In genomic region chr7:1125603-1125969, GRCh38 we compare ENCODE assay signal across 20 cellular contexts. TPM values are rescaled to one million over a fixed set of nuclear protein-coding genes. Genes with fewer than 3 reads are reported as not detected.
A peak's percentile ranks its signal among the peaks of the same experiment; 100 is the strongest.
DNase-seq lines count a peak whose midpoint lies in the region; ATAC-seq, FAIRE-seq and TF ChIP-seq lines count a peak whose summit lies in the region.
"Had no signal": no experiment of that assay in that cellular context is flagged by ENCODE, and none has a peak within 500 bp of the region (broad histone marks: within the 10 kb centered on the region; RNA-seq: fewer than 3 reads in every experiment).

No MANE protein-coding gene starts in this region.

- no peak overlapping the region for H3K4me3 ChIP-seq in right lobe of liver
- no peak overlapping the region for H3K4me3 ChIP-seq in HepG2 (replicated peaks in 1 of 3; ENCODE audit: insufficient read depth in 1 of 3, low read depth in 2 of 3, low read length in 3 of 3)
- no peak overlapping the region for H3K4me3 ChIP-seq in GM12878
- no peak overlapping the region for H3K4me3 ChIP-seq in WERI-Rb-1 (ENCODE audit: low read depth, low read length)
- H3K4me3 ChIP-seq: A549, BLaER1 had no signal

- BruUV-seq in HepG2 (replicated peaks; lab: Mats Ljungman, UMichigan), result no TSS peak
- TSS peak; percentile 38 for BruUV-seq in GM12878 (replicated peaks; lab: Mats Ljungman, UMichigan)

- H3K4me2 ChIP-seq in HepG2 (ENCODE audit: low read depth, low read length) (no peak overlapping the region), GM12878 (ENCODE audit: control insufficient read depth, insufficient read depth) (no peak overlapping the region)
- H3K4me2 ChIP-seq: A549, BLaER1 had no signal

- DNase-seq in right lobe of liver (peak in 2 of 3 donors; percentile 7 to 25), HepG2 (ENCODE audit: low spot score) (no peak), GM12878 (ENCODE audit: low read depth, low spot score) (no peak), sciatic nerve (ENCODE audit: low spot score) (peak; percentile 56), NCI-H748 (lab: John Stamatoyannopoulos, UW; ENCODE audit: unreplicated experiment) (no peak), WERI-Rb-1 (no peak)
- DNase-seq in effector CD4-positive, alpha-beta T cell, result no peak
- DNase-seq: CD4-positive, alpha-beta memory T cell; DMS153; GF-D8; GOT3; KG1; MV-4-11; NCI-H187; NCI-H2107; NCI-H510A treated with DMSO at 0.1 percent for 48 hours; NCI-H82 had no signal

- H3K9me3 ChIP-seq in right lobe of liver (no peaks in the 10 kb centered on the region), HepG2 (ENCODE audit: low read length) (no peaks in the 10 kb centered on the region), GM12878 (replicated peaks; ENCODE audit: control insufficient read depth, insufficient read depth, low read length) (no peaks in the 10 kb centered on the region), WERI-Rb-1 (ENCODE audit: severe bottlenecking) (no peaks in the 10 kb centered on the region)
- H3K9me3 ChIP-seq: A549, BLaER1 had no signal

- no peak for TF ChIP-seq RAD21 in HepG2 (CRISPR knock-in tag; IDR thresholded peaks at IDR 0.05)
- TF ChIP-seq RAD21 in GM12878 (IDR thresholded peaks at IDR 0.05; ENCODE audit: insufficient read depth, low read depth, low read length), result no peak

- H3K27me3 ChIP-seq in right lobe of liver (no peaks in the 10 kb centered on the region), HepG2 (ENCODE audit: control insufficient read depth in 1 of 2, insufficient read depth in 2 of 2, low read length in 2 of 2) (no peaks in the 10 kb centered on the region), GM12878 (replicated peaks in 1 of 2; ENCODE audit: control insufficient read depth in 2 of 2, insufficient read depth in 2 of 2, low read length in 1 of 2) (no peaks in the 10 kb centered on the region), WERI-Rb-1 (ENCODE audit: insufficient read depth, low read depth, severe bottlenecking) (no peaks in the 10 kb centered on the region)
- H3K27me3 ChIP-seq: BLaER1 had no signal

- CTCF ChIA-PET in HepG2 (lab: Yijun Ruan, JAX; ENCODE audit: low intra/inter-chr PET ratio, low total read pairs), result no interaction called here
- CTCF ChIA-PET in GM12878 (lab: Yijun Ruan, JAX), result interaction anchor here (1.0 to 1.2 kb wide), 2 partner anchors 21 to 38 kb away, joined by 3 to 5 read pairs; partner anchors contain the start of gene GPER1

- H2AFZ ChIP-seq in HepG2 (ENCODE audit: low read length), result no peak overlapping the region
- H2AFZ ChIP-seq in GM12878 (ENCODE audit: control insufficient read depth, low read depth, low read length), result no peak overlapping the region

- SMC1A ChIA-PET in GM12878 (lab: Charles Lee; ENCODE audit: uncharacterized antibody, unreplicated experiment), result interaction anchor here (0.5 kb wide), 1 partner anchor 10 kb away, joined by 3 read pairs; no protein-coding TSS in a partner anchor

- H3K4me1 ChIP-seq in right lobe of liver, result peaks cover 0 to 6% (median 0%) of the 10 kb centered on the region in 4 donors
- no peaks in the 10 kb centered on the region for H3K4me1 ChIP-seq in HepG2 (ENCODE audit: insufficient read depth, low read length)
- 0 out of 2 replicates have a peak, but pooled peaks cover 3% of the 10 kb centered on the region for H3K4me1 ChIP-seq in GM12878 (ENCODE audit: control insufficient read depth, insufficient read depth, low read length)
- H3K4me1 ChIP-seq: A549 had no signal

- ATAC-seq in right lobe of liver (no peak), HepG2 (no peak), GM12878 (no peak), sciatic nerve (no peak)
- ATAC-seq: A549, HCT116 had no signal

- RAD21 ChIA-PET in GM12878 (lab: Charles Lee; ENCODE audit: unreplicated experiment), result no interaction called here

- FAIRE-seq in HepG2 (lab: Jason Lieb, UNC) (no peak), GM12878 (lab: Jason Lieb, UNC) (no peak)
- FAIRE-seq: A549 had no signal

- no peak for TF ChIP-seq EP300 in HepG2 (IDR thresholded peaks at IDR 0.05; ENCODE audit: low read depth in 2 of 2, low read length in 2 of 2)
- TF ChIP-seq EP300 in HepG2 (CRISPR knock-in tag; IDR thresholded peaks at IDR 0.05; ENCODE audit: borderline replicate concordance), result no peak
- no peak for TF ChIP-seq EP300 in GM12878 (IDR thresholded peaks at IDR 0.05; ENCODE audit: borderline replicate concordance in 1 of 2, control insufficient read depth in 1 of 2, low read depth in 2 of 2, low read length in 2 of 2)

- 86% methylated on average over 6 of the region's 16 CpGs for WGBS in right lobe of liver (ENCODE audit: insufficient coverage, low coverage, low lambda C conversion rate, missing lambda C conversion rate)
- whole genome bisulfite sequencing in HepG2 (ENCODE audit: low lambda C conversion rate), result 94% methylated on average over 16 of the region's 16 CpGs
- WGBS in GM12878 (ENCODE audit: insufficient coverage, insufficient replicate concordance, low lambda C conversion rate, missing lambda C conversion rate), result 98% methylated on average over 16 of the region's 16 CpGs

- intact Hi-C loops in right lobe of liver (cut with DNase I), result no loop called here
- intact Hi-C loops in HepG2 (cut with micrococcal nuclease; ENCODE audit: unreplicated experiment), result no loop called here
- intact Hi-C loops in GM12878 (cut with micrococcal nuclease; ENCODE audit: unreplicated experiment), result no loop called here
- intact Hi-C loops in sciatic nerve (cut with DNase I), result no loop called here

- H3K79me2 ChIP-seq in HepG2 (ENCODE audit: insufficient read depth, low read length), result peaks cover 15% of the 10 kb centered on the region
- H3K79me2 ChIP-seq in GM12878 (ENCODE audit: control insufficient read depth, insufficient read depth, low read length), result no peaks in the 10 kb centered on the region

- H3K27ac ChIP-seq in right lobe of liver, result no peak overlapping the region
- H3K27ac ChIP-seq in HepG2 (ENCODE audit: extremely low read length, insufficient read depth, low read length), result no peak overlapping the region
- no peak overlapping the region for H3K27ac ChIP-seq in GM12878 (ENCODE audit: control insufficient read depth, insufficient read depth)
- H3K27ac ChIP-seq in WERI-Rb-1, result no peak overlapping the region
- H3K27ac ChIP-seq: A549 had no signal

- H3K9ac ChIP-seq in HepG2 (ENCODE audit: insufficient read depth, low read depth, low read length) (no peak overlapping the region), GM12878 (ENCODE audit: control insufficient read depth, insufficient read depth, low read length) (no peak overlapping the region)
- H3K9ac ChIP-seq: BLaER1 had no signal

- H3K36me3 ChIP-seq in right lobe of liver, result no peaks in the 10 kb centered on the region
- peaks cover 16 to 27% of the 10 kb centered on the region in 2 experiments; a peak in 4 of 5 replicates for H3K36me3 ChIP-seq in HepG2 (replicated peaks in 1 of 2; ENCODE audit: control insufficient read depth in 1 of 2, insufficient read depth in 2 of 2, low read length in 2 of 2)
- H3K36me3 ChIP-seq in GM12878 (ENCODE audit: control insufficient read depth in 2 of 2, insufficient read depth in 2 of 2, low read length in 1 of 2), result peaks cover 7 to 9% of the 10 kb centered on the region in 2 experiments
- peaks cover 18% of the 10 kb centered on the region for H3K36me3 ChIP-seq in WERI-Rb-1

- in situ Hi-C loops in HepG2 (cut with HindIII; ENCODE audit: extremely low pct_ligation_motif_present, low pct_unique_long_range_greater_than_20kb) (no loop called here), GM12878 (cut with MboI) (no loop called here)

- H4K20me1 ChIP-seq in HepG2 (ENCODE audit: insufficient read depth, low read length) (0 out of 2 replicates have a peak, but pooled peaks cover 2% of the 10 kb centered on the region), GM12878 (ENCODE audit: control insufficient read depth, insufficient read depth) (no peaks in the 10 kb centered on the region)

- no peak for TF ChIP-seq POLR2A in right lobe of liver (IDR thresholded peaks at IDR 0.05)
- no peak for TF ChIP-seq POLR2A in HepG2 (IDR thresholded peaks at IDR 0.05; ENCODE audit: insufficient read depth in 1 of 2, low read depth in 2 of 2, low read length in 2 of 2)
- no peak for TF ChIP-seq POLR2A in GM12878 (IDR thresholded peaks at IDR 0.05; ENCODE audit: low read depth, low read length)

- no peak for TF ChIP-seq CTCF in right lobe of liver (IDR thresholded peaks at IDR 0.05)
- no peak for TF ChIP-seq CTCF in HepG2 (CRISPR knock-in tag; IDR thresholded peaks at IDR 0.05)
- no peak for TF ChIP-seq CTCF in GM12878 (IDR thresholded peaks at IDR 0.05 in 2 of 3, conservative IDR thresholded peaks at IDR 0.05 in 1 of 3; ENCODE audit: control insufficient read depth in 2 of 3, extremely low read depth in 1 of 3, insufficient read depth in 1 of 3, low read depth in 3 of 3, low read length in 3 of 3)
- no peak for TF ChIP-seq CTCF in WERI-Rb-1 (IDR thresholded peaks at IDR 0.05; ENCODE audit: low read depth, low read length)

- POLR2A ChIA-PET in HepG2 (lab: Yijun Ruan, JAX), result no interaction called here
- POLR2A ChIA-PET in GM12878 (lab: Charles Lee), result interaction anchor here (1.2 kb wide), 1 partner anchor 13 kb away, joined by 3 read pairs; no protein-coding TSS in a partner anchor

RNA-seq across cellular contexts. Expression of gene ZFAND2A, which starts 34.4 kb away (rescaled TPM):
- 10 to 100 TPM; 24.3 to 43.1 (median 31.8) TPM for total RNA-seq in right lobe of liver
- total RNA-seq in HepG2 (2016; rRNA removed; fragmentation: Illumina TruSeq; extraction: Trizol), result 140 and 171 TPM in 2 replicates
- 81.0 and 93.7 TPM in 2 replicates for total RNA-seq in HepG2 (2016; cell fraction: cytosol; rRNA removed; fragmentation: Illumina TruSeq; extraction: Trizol; ENCODE audit: low read depth)
- total RNA-seq in HepG2 (2016; cell fraction: insoluble cytoplasmic fraction; rRNA removed; fragmentation: Illumina TruSeq; extraction: Trizol), result 144 and 177 TPM in 2 replicates
- total RNA-seq in HepG2 (2016; cell fraction: membrane; rRNA removed; fragmentation: Illumina TruSeq; extraction: Trizol), result 105 and 123 TPM in 2 replicates
- total RNA-seq in HepG2 (2016; cell fraction: nucleus; rRNA removed; fragmentation: Illumina TruSeq; extraction: Trizol), result 76.5 and 85.9 TPM in 2 replicates
- polyA plus RNA-seq in HepG2 (2011; rRNA removed), result 153 and 155 TPM in 2 replicates
- polyA plus RNA-seq in HepG2 (2011; cell fraction: cytosol; rRNA removed), result 116 and 139 TPM in 2 replicates
- polyA plus RNA-seq in HepG2 (2011; cell fraction: nucleus; rRNA removed), result 105 and 133 TPM in 2 replicates
- 91.5 and 117 TPM in 2 replicates for polyA plus RNA-seq in HepG2 (2012)
- polyA plus RNA-seq in HepG2 (2016; cell fraction: cytosol; fragmentation: Illumina TruSeq; extraction: Trizol; ENCODE audit: low read depth), result 71.0 and 75.6 TPM in 2 replicates
- 158 and 167 TPM in 2 replicates for polyA plus RNA-seq in HepG2 (2016; cell fraction: insoluble cytoplasmic fraction; fragmentation: Illumina TruSeq; extraction: Trizol; ENCODE audit: low read depth)
- 89.5 and 100 TPM in 2 replicates for polyA plus RNA-seq in HepG2 (2016; cell fraction: membrane; fragmentation: Illumina TruSeq; extraction: Trizol; ENCODE audit: low read depth)
- polyA plus RNA-seq in HepG2 (2016; cell fraction: nucleus; fragmentation: Illumina TruSeq; extraction: Trizol; ENCODE audit: insufficient read depth, low read depth), result 146 and 157 TPM in 2 replicates
- polyA minus RNA-seq in HepG2 (2011; rRNA and poly(A)+ RNA removed; ENCODE audit: low replicate concordance), result 24.9 and 155 TPM in 2 replicates
- 40.2 and 55.3 TPM in 2 replicates for polyA minus RNA-seq in HepG2 (2011; cell fraction: cytosol; rRNA and poly(A)+ RNA removed)
- 50.2 and 66.8 TPM in 2 replicates for polyA minus RNA-seq in HepG2 (2011; cell fraction: nucleus; rRNA and poly(A)+ RNA removed)
- total RNA-seq in GM12878 (2013; cell fraction: nucleolus; rRNA removed), result 22.3 and 26.6 TPM in 2 replicates
- total RNA-seq in GM12878 (2014; rRNA removed), result 15.4 and 19.4 TPM in 2 replicates
- 16.0 and 17.6 TPM in 2 replicates for total RNA-seq in GM12878 (2014; rRNA removed; fragmentation: Illumina TruSeq; extraction: Trizol)
- 14.8 and 16.7 TPM in 2 replicates for total RNA-seq in GM12878 (2021)
- polyA plus RNA-seq in GM12878 (2011; ENCODE audit: low read depth), result 28.4 TPM
- polyA plus RNA-seq in GM12878 (2011; rRNA removed), result 30.8 and 32.5 TPM in 2 replicates
- polyA plus RNA-seq in GM12878 (2011; cell fraction: cytosol; rRNA removed), result 27.5 TPM in 2 replicates
- polyA plus RNA-seq in GM12878 (2011; cell fraction: nucleus; rRNA removed), result 22.1 and 26.6 TPM in 2 replicates
- polyA plus RNA-seq in GM12878 (2012), result 28.4 and 35.3 TPM in 2 replicates
- polyA plus RNA-seq in GM12878 (2014; fragmentation: Illumina TruSeq; extraction: Trizol), result 14.1 and 17.2 TPM in 2 replicates
- polyA plus RNA-seq in GM12878 (2014; fragmentation: Nextera tagmentation; extraction: Ambion mirVana), result 10 to 100 TPM; 34.9 to 39.9 TPM
- polyA plus RNA-seq in GM12878 (2014; rRNA removed), result 19.8 and 23.1 TPM in 2 replicates
- polyA plus RNA-seq in GM12878 (2016; fragmentation: Nextera tagmentation; extraction: Ambion mirVana), result 10 to 100 TPM; 21.7 to 23.1 TPM
- 12.7 and 16.2 TPM in 2 replicates for polyA minus RNA-seq in GM12878 (2011; rRNA and poly(A)+ RNA removed)
- polyA minus RNA-seq in GM12878 (2011; cell fraction: cytosol; rRNA and poly(A)+ RNA removed), result 5.8 and 9.6 TPM in 2 replicates
- 15.6 and 20.4 TPM in 2 replicates for polyA minus RNA-seq in GM12878 (2011; cell fraction: nucleus; rRNA and poly(A)+ RNA removed)
- 24.7 TPM for total RNA-seq in sciatic nerve

RNA-seq across cellular contexts. Expression of gene GPER1, which starts 37.7 kb away (rescaled TPM):
- total RNA-seq in right lobe of liver, result 10 to 100 TPM in 4 of 6 experiments, 1 to 10 TPM in 2; 7.0 to 26.4 (median 11.9) TPM
- total RNA-seq in HepG2 (2016; rRNA removed; fragmentation: Illumina TruSeq; extraction: Trizol), result 15.2 and 19.7 TPM in 2 replicates
- 11.8 and 14.0 TPM in 2 replicates for total RNA-seq in HepG2 (2016; cell fraction: cytosol; rRNA removed; fragmentation: Illumina TruSeq; extraction: Trizol; ENCODE audit: low read depth)
- total RNA-seq in HepG2 (2016; cell fraction: insoluble cytoplasmic fraction; rRNA removed; fragmentation: Illumina TruSeq; extraction: Trizol), result 14.3 and 19.8 TPM in 2 replicates
- total RNA-seq in HepG2 (2016; cell fraction: membrane; rRNA removed; fragmentation: Illumina TruSeq; extraction: Trizol), result 22.2 and 30.5 TPM in 2 replicates
- 13.6 and 15.7 TPM in 2 replicates for total RNA-seq in HepG2 (2016; cell fraction: nucleus; rRNA removed; fragmentation: Illumina TruSeq; extraction: Trizol)
- polyA plus RNA-seq in HepG2 (2011; rRNA removed), result 12.7 and 16.4 TPM in 2 replicates
- 14.9 and 19.2 TPM in 2 replicates for polyA plus RNA-seq in HepG2 (2011; cell fraction: cytosol; rRNA removed)
- polyA plus RNA-seq in HepG2 (2011; cell fraction: nucleus; rRNA removed), result 55.4 and 63.5 TPM in 2 replicates
- 10.5 and 10.7 TPM in 2 replicates for polyA plus RNA-seq in HepG2 (2012)
- 9.9 and 11.3 TPM in 2 replicates for polyA plus RNA-seq in HepG2 (2016; cell fraction: cytosol; fragmentation: Illumina TruSeq; extraction: Trizol; ENCODE audit: low read depth)
- 17.5 and 21.3 TPM in 2 replicates for polyA plus RNA-seq in HepG2 (2016; cell fraction: insoluble cytoplasmic fraction; fragmentation: Illumina TruSeq; extraction: Trizol; ENCODE audit: low read depth)
- 22.0 and 22.5 TPM in 2 replicates for polyA plus RNA-seq in HepG2 (2016; cell fraction: membrane; fragmentation: Illumina TruSeq; extraction: Trizol; ENCODE audit: low read depth)
- 36.9 and 39.6 TPM in 2 replicates for polyA plus RNA-seq in HepG2 (2016; cell fraction: nucleus; fragmentation: Illumina TruSeq; extraction: Trizol; ENCODE audit: insufficient read depth, low read depth)
- polyA minus RNA-seq in HepG2 (2011; rRNA and poly(A)+ RNA removed; ENCODE audit: low replicate concordance), result 7.5 and 47.4 TPM in 2 replicates
- 11.5 and 13.4 TPM in 2 replicates for polyA minus RNA-seq in HepG2 (2011; cell fraction: cytosol; rRNA and poly(A)+ RNA removed)
- 4.2 and 5.7 TPM in 2 replicates for polyA minus RNA-seq in HepG2 (2011; cell fraction: nucleus; rRNA and poly(A)+ RNA removed)
- total RNA-seq in GM12878 (2013; cell fraction: nucleolus; rRNA removed), result 22.4 and 23.1 TPM in 2 replicates
- total RNA-seq in GM12878 (2014; rRNA removed), result 5.3 and 5.5 TPM in 2 replicates
- 1.8 and 2.2 TPM in 2 replicates for total RNA-seq in GM12878 (2014; rRNA removed; fragmentation: Illumina TruSeq; extraction: Trizol)
- 6.3 and 7.7 TPM in 2 replicates for total RNA-seq in GM12878 (2021)
- 3.5 TPM for polyA plus RNA-seq in GM12878 (2011; ENCODE audit: low read depth)
- 1.3 and 1.9 TPM in 2 replicates for polyA plus RNA-seq in GM12878 (2011; rRNA removed)
- 3.7 and 5.1 TPM in 2 replicates for polyA plus RNA-seq in GM12878 (2011; cell fraction: cytosol; rRNA removed)
- 7.0 and 10.0 TPM in 2 replicates for polyA plus RNA-seq in GM12878 (2011; cell fraction: nucleus; rRNA removed)
- polyA plus RNA-seq in GM12878 (2012), result 8.0 and 8.4 TPM in 2 replicates
- polyA plus RNA-seq in GM12878 (2014; fragmentation: Illumina TruSeq; extraction: Trizol), result 0.73 and 1.4 TPM in 2 replicates
- under 1 TPM; 0.03 to 0.73 TPM for polyA plus RNA-seq in GM12878 (2014; fragmentation: Nextera tagmentation; extraction: Ambion mirVana)
- polyA plus RNA-seq in GM12878 (2014; rRNA removed), result 6.5 TPM in 2 replicates
- polyA plus RNA-seq in GM12878 (2016; fragmentation: Nextera tagmentation; extraction: Ambion mirVana), result 1 to 10 TPM; 3.0 to 5.2 TPM
- polyA minus RNA-seq in GM12878 (2011; rRNA and poly(A)+ RNA removed), result 3.1 and 5.3 TPM in 2 replicates
- 2.1 and 2.3 TPM in 2 replicates for polyA minus RNA-seq in GM12878 (2011; cell fraction: cytosol; rRNA and poly(A)+ RNA removed)
- 0.96 and 1.5 TPM in 2 replicates for polyA minus RNA-seq in GM12878 (2011; cell fraction: nucleus; rRNA and poly(A)+ RNA removed)
- total RNA-seq in sciatic nerve, result 11.1 TPM
- total RNA-seq: CD4-positive, alpha-beta memory T cell had no signal
- polyA plus RNA-seq: CD4-positive, alpha-beta memory T cell had no signal

Comparison
In these comparisons a context has a peak if more than half of its experiments do, and no peak if none do; other contexts are left out.
1. DNase-seq: peak in right lobe of liver (2 of 3) and sciatic nerve (single experiment); none in HepG2 (single experiment), GM12878 (single experiment), NCI-H748 (single experiment), WERI-Rb-1 (single experiment) and effector CD4-positive, alpha-beta T cell (single experiment).